7 cellular contexts compared by ENCODE assay signal in the genomic region with DNA sequence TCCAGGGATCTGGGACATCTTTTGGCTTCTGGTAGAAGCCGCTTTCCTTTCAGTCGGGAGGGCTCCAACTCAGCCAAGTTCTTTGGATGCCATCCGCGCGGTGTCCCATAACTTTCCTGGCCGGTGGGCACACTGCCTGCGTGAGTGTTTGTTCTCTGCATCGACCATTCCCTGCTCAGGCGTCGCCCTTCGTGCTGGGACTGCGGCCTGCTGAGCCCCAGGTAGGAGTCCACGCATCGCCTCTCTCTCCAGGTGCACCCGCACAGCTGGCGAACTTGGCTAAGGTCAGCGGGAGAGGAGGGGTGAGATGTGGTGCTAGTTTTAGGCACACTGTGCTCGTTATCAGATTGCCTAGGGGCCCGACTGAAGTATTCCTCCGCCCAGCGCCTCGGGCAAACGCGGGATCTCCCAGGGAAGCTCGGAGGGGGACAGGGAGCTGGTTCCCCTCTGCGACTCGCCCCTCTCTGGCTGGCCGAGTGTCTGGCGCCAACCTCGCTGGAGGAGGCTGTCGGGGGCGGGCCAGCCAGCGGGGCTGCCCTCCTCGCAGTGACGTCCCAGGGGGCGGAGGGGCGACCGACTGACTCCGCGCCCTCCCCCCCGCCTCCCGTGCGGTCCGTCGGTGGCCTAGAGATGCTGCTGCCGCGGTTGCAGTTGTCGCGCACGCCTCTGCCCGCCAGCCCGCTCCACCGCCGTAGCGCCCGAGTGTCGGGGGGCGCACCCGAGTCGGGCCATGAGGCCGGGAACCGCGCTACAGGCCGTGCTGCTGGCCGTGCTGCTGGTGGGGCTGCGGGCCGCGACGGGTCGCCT. TPM values are rescaled to one million over a fixed set of nuclear protein-coding genes. Genes with fewer than 3 reads are reported as not detected.
A peak's percentile ranks its signal among the peaks of the same experiment; 100 is the strongest.
DNase-seq lines count a peak whose midpoint lies in the region; FAIRE-seq and TF ChIP-seq lines count a peak whose summit lies in the region.

TSS of gene LAYN (plus strand) at position 607 of the 807 bp plus-strand sequence. CDS start at position 731, 124 bp downstream.

- H3K27me3 ChIP-seq in H7 (ENCODE audit: control insufficient read depth, insufficient read depth, low read length), result peaks cover 49% of the 10 kb centered on the region
- no peaks in the 10 kb centered on the region for H3K27me3 ChIP-seq in bronchial epithelial cell (ENCODE audit: control insufficient read depth, insufficient read depth, low read length)

- no peak for FAIRE-seq in bronchial epithelial cell (lab: Jason Lieb, UNC)

- no peak for TF ChIP-seq CTCF in bronchial epithelial cell (IDR thresholded peaks at IDR 0.05; ENCODE audit: insufficient read depth, low read length, severe bottlenecking)

- H3K36me3 ChIP-seq in H7 (replicated peaks; ENCODE audit: control insufficient read depth, insufficient read depth, low read length), result no peaks in the 10 kb centered on the region
- H3K36me3 ChIP-seq in bronchial epithelial cell (ENCODE audit: control insufficient read depth, insufficient read depth, low read length), result no peaks in the 10 kb centered on the region

- H3K4me3 ChIP-seq in H7 (ENCODE audit: insufficient read depth, low read depth, low read length) (peak within 1 kb of the TSS; percentile 59), bronchial epithelial cell (ENCODE audit: low read depth, low read length) (peak within 1 kb of the TSS; percentile 44), skeletal muscle cell (ENCODE audit: low read depth, low read length) (peak within 1 kb of the TSS; percentile 74)

- DNase-seq in H7 (peak; percentile 86), SK-N-DZ (ENCODE audit: low spot score) (peak; percentile 74), bronchial epithelial cell (ENCODE audit: low read depth) (no peak), iPS-NIHi7 (ENCODE audit: extremely low spot score) (peak; percentile 72), skeletal muscle cell (ENCODE audit: low read depth) (no peak), COLO668 (lab: John Stamatoyannopoulos, UW; ENCODE audit: unreplicated experiment) (no peak), HK-2 (ENCODE audit: unreplicated experiment) (no peak)

RNA-seq across cellular contexts. Expression of gene LAYN, which starts in this region (rescaled TPM):
- 1.0 and 1.2 TPM in 2 replicates for total RNA-seq in H7 (2014; rRNA removed; shearing (Covaris generic))
- 42.9 and 44.6 TPM in 2 replicates for polyA plus RNA-seq in SK-N-DZ (2014; cell fraction: cytosol; rRNA removed)
- polyA plus RNA-seq in SK-N-DZ (2014; cell fraction: nucleus; rRNA removed), result 23.9 and 26.1 TPM in 2 replicates
- 5.3 and 6.9 TPM in 2 replicates for total RNA-seq in bronchial epithelial cell

Comparison
In these comparisons a context has a peak if more than half of its experiments do, and no peak if none do; other contexts are left out.
1. DNase-seq: peak in H7 (single experiment), SK-N-DZ (single experiment) and iPS-NIHi7 (single experiment); none in bronchial epithelial cell (single experiment), skeletal muscle cell (single experiment), COLO668 (single experiment) and HK-2 (single experiment).
2. Peak in every context shown above with its lines, with median percentiles within 50 percentile points of each other: H3K4me3 ChIP-seq.